9 cellular contexts compared by ENCODE assay signal in genomic region chr15:64144565-64145281, GRCh38. TPM values are rescaled to one million over a fixed set of nuclear protein-coding genes. Genes with fewer than 3 reads are reported as not detected.
DNase-seq lines count a peak whose midpoint lies in the region; ATAC-seq and TF ChIP-seq lines count a peak whose summit lies in the region.
"Had no signal": no experiment of that assay in that cellular context is flagged by ENCODE, and none has a peak within 500 bp of the region (broad histone marks: within the 10 kb centered on the region; RNA-seq: fewer than 3 reads in every experiment).

No MANE protein-coding gene starts in this region.

- CTCF ChIA-PET in RWPE1 (lab: Yijun Ruan, JAX) = interaction anchor here (0.5 to 1.1 kb wide), 4 partner anchors 8 to 501 kb away, joined by 3 to 7 read pairs (median 4); no protein-coding TSS in a partner anchor

- TF ChIP-seq POLR2A in sigmoid colon (IDR thresholded peaks at IDR 0.05) (no peak), Peyer's patch (IDR thresholded peaks at IDR 0.05) (no peak)

- H3K4me1 ChIP-seq in sigmoid colon (no peaks in the 10 kb centered on the region), osteoblast (ENCODE audit: insufficient read depth, low read length) (no peaks in the 10 kb centered on the region), Peyer's patch (no peaks in the 10 kb centered on the region)

- H3K79me2 ChIP-seq in osteoblast (ENCODE audit: insufficient read depth, low read length) = no peaks in the 10 kb centered on the region

- no peak overlapping the region for H3K4me2 ChIP-seq in osteoblast (ENCODE audit: insufficient read depth, low read length)

- ATAC-seq in GM19035 (IDR thresholded peaks at IDR 0.05; ENCODE audit: unreplicated experiment) (peak; percentile 73), HG02759 (IDR thresholded peaks at IDR 0.05; ENCODE audit: unreplicated experiment) (peak; percentile 75)

- H3K9me3 ChIP-seq in sigmoid colon (no peaks in the 10 kb centered on the region), osteoblast (ENCODE audit: low read depth, low read length) (no peaks in the 10 kb centered on the region), Peyer's patch (no peaks in the 10 kb centered on the region)

- POLR2A ChIA-PET in RWPE1 (lab: Yijun Ruan, JAX; ENCODE audit: low non-redundant PET) = no interaction called here

- no peak overlapping the region for H2AFZ ChIP-seq in osteoblast (ENCODE audit: low read length)

- peaks cover 0 to 48% (median 7%) of the 10 kb centered on the region in 4 donors for H3K36me3 ChIP-seq in sigmoid colon
- H3K36me3 ChIP-seq in osteoblast (ENCODE audit: insufficient read depth, low read length) = peaks cover 25% of the 10 kb centered on the region
- H3K36me3 ChIP-seq in Peyer's patch = peaks cover 0 to 30% (median 0%) of the 10 kb centered on the region in 3 donors

- TF ChIP-seq CTCF in RWPE1 (conservative IDR thresholded peaks at IDR 0.05; ENCODE audit: low read depth) (no peak), sigmoid colon (IDR thresholded peaks at IDR 0.05) (no peak), osteoblast (IDR thresholded peaks at IDR 0.05; ENCODE audit: extremely low read depth, low read depth, low read length) (no peak), Peyer's patch (IDR thresholded peaks at IDR 0.05) (no peak)

- H4K20me1 ChIP-seq in osteoblast (ENCODE audit: insufficient read depth, low read length) = no peaks in the 10 kb centered on the region

- peak overlapping the region; percentile 38 for H3K27ac ChIP-seq in RWPE1
- H3K27ac ChIP-seq in sigmoid colon = no peak overlapping the region
- H3K27ac ChIP-seq in osteoblast (ENCODE audit: low read depth, low read length) = no peak overlapping the region
- H3K27ac ChIP-seq in Peyer's patch = peak overlapping the region in 1 of 4 donors; percentile 58

- no peak for TF ChIP-seq EP300 in sigmoid colon (IDR thresholded peaks at IDR 0.05)

- WGBS in sigmoid colon, 2 donors = 86 to 89% methylated on average over 14 of the region's 14 CpGs

- H3K27me3 ChIP-seq in sigmoid colon (no peaks in the 10 kb centered on the region), osteoblast (ENCODE audit: insufficient read depth, low read length) (no peaks in the 10 kb centered on the region), Peyer's patch (no peaks in the 10 kb centered on the region)

- DNase-seq in RWPE1 (ENCODE audit: low spot score) = no peak
- DNase-seq in sigmoid colon = peak; percentile 45
- DNase-seq in osteoblast (ENCODE audit: insufficient read length, low spot score, missing footprints) = no peak
- DNase-seq in NCI-H526 (lab: John Stamatoyannopoulos, UW) = no peak
- no peak for DNase-seq in Peyer's patch
- no peak for DNase-seq in activated CD4-positive, CD25-positive, alpha-beta regulatory T cell treated with anti-CD3 and anti-CD28 coated beads, Interleukin-2, amount 50 U/mL, for 72 hours
- DNase-seq: NCI-H1048 had no signal

- no peak overlapping the region for H3K4me3 ChIP-seq in sigmoid colon
- no peak overlapping the region for H3K4me3 ChIP-seq in osteoblast (ENCODE audit: insufficient read depth, low read length)
- no peak overlapping the region for H3K4me3 ChIP-seq in Peyer's patch

- intact Hi-C loops in sigmoid colon (cut with DNase I) = no loop called here

RNA-seq across cellular contexts. Expression of gene SNX22, which starts 6.8 kb away (rescaled TPM):
- total RNA-seq in sigmoid colon = under 1 TPM in 3 of 4 donors, not detected in 1; under 0.01 to 0.95 (median 0.83) TPM
- 1 to 10 TPM in 1 of 3 donors, under 1 TPM in 1, not detected in 1; 0.23 to 8.4 TPM for polyA plus RNA-seq in sigmoid colon
- under 0.01 and 0.29 TPM in 2 replicates for total RNA-seq in osteoblast
- total RNA-seq in Peyer's patch = 10 to 100 TPM in 1 of 4 donors, under 1 TPM in 2, not detected in 1; 0.38 to 13.2 (median 0.40) TPM

RNA-seq across cellular contexts. Expression of gene PPIB, which starts 18.1 kb away (rescaled TPM):
- total RNA-seq in sigmoid colon = 100 to 1,000 TPM; 154 to 232 (median 183) TPM
- 100 to 1,000 TPM; 162 to 647 (median 169) TPM for polyA plus RNA-seq in sigmoid colon
- 954 and 1,032 TPM in 2 replicates for total RNA-seq in osteoblast
- total RNA-seq in Peyer's patch = 100 to 1,000 TPM; 120 to 244 (median 200) TPM

RNA-seq across cellular contexts. Expression of gene SNX1, which starts 48.9 kb away (rescaled TPM):
- total RNA-seq in sigmoid colon (10 to 100 TPM; 74.5 to 88.1 (median 81.5) TPM), osteoblast (51.0 and 51.9 TPM in 2 replicates), Peyer's patch (100 to 1,000 TPM in 1 of 4 donors, 10 to 100 TPM in 3; 65.6 to 122 (median 83.8) TPM)
- polyA plus RNA-seq in sigmoid colon = 10 to 100 TPM; 70.3 to 86.7 (median 70.9) TPM

RNA-seq across cellular contexts. Expression of gene CIAO2A, which starts 51.1 kb away (rescaled TPM):
- total RNA-seq in sigmoid colon (10 to 100 TPM; 24.7 to 51.7 (median 42.2) TPM), osteoblast (45.2 and 51.0 TPM in 2 replicates), Peyer's patch (100 to 1,000 TPM in 1 of 4 donors, 10 to 100 TPM in 3; 56.3 to 137 (median 78.0) TPM)
- polyA plus RNA-seq in sigmoid colon = 100 to 1,000 TPM; 118 to 339 (median 223) TPM
